Comparison of ENCODE assay signal across 21 cellular contexts in genomic region chrX:24799565-24799964, GRCh38.
"Had no signal": no experiment of that assay in that cellular context is flagged by ENCODE, and none has a peak within 500 bp of the region (broad histone marks: within the 10 kb centered on the region; RNA-seq: fewer than 3 reads in every experiment).

No MANE protein-coding gene starts in this region.

- H3K9me3 ChIP-seq: adrenal gland, ascending aorta, colonic mucosa, gastroesophageal sphincter, left lung, pancreas, psoas muscle, testis, upper lobe of left lung had no signal

- H3K27ac ChIP-seq: adrenal gland, ascending aorta, colonic mucosa, dorsolateral prefrontal cortex, epithelial cell of prostate, gastroesophageal sphincter, left lung, pancreas, psoas muscle, testis, upper lobe of left lung, VCaP had no signal

- H3K4me3 ChIP-seq: adrenal gland, ascending aorta, colonic mucosa, dorsolateral prefrontal cortex, gastroesophageal sphincter, left lung, pancreas, psoas muscle, testis, upper lobe of left lung had no signal

- H3K27me3 ChIP-seq: adrenal gland, ascending aorta, colonic mucosa, gastroesophageal sphincter, left lung, testis, upper lobe of left lung had no signal

- DNase-seq: activated CD4-positive, CD25-positive, alpha-beta regulatory T cell treated with anti-CD3 and anti-CD28 coated beads, Interleukin-2, amount 50 U/mL, for 72 hours; activated naive CD4-positive, alpha-beta T cell; activated T-cell treated with anti-CD3 and anti-CD28 coated beads, Interleukin-2, amount 50 U/mL, for 24 hours; adrenal gland; colonic mucosa; dorsolateral prefrontal cortex; head of caudate nucleus; islet precursor cell; left lung; mammary epithelial cell; pancreas; psoas muscle; stimulated activated CD4-positive, alpha-beta T cell treated with anti-CD3 and anti-CD28 coated beads, Interleukin-2, amount 100 ng/mL, for 48 hours; stimulated activated naive CD4-positive, alpha-beta T cell; T-cell; testis; upper lobe of left lung had no signal

- H3K4me1 ChIP-seq: adrenal gland, colonic mucosa, gastroesophageal sphincter, left lung, pancreas, psoas muscle, testis, upper lobe of left lung had no signal

- H3K36me3 ChIP-seq: adrenal gland, ascending aorta, colonic mucosa, gastroesophageal sphincter, left lung, pancreas, upper lobe of left lung had no signal
